ENCODE assay signal across 19 cellular contexts in the genomic region with DNA sequence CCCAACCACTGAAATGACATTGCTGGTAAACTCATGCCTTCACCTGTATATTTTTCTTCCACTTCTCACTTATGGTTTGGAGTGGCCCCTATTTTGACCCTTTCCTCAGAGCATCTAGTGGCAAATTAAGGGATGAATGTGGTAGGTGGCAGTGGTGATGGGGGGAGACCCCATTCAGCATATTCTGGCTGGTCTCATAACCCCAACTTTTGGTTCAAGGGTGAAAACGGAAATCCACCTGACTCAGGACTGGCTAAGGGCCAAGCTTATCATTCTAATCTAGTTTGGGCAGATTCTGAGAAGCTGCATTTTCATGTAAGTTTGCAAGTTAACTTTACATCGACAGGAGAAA. TPM values are rescaled to one million over a fixed set of nuclear protein-coding genes. Genes with fewer than 3 reads are reported as not detected.
DNase-seq lines count a peak whose midpoint lies in the region; ATAC-seq, FAIRE-seq and TF ChIP-seq lines count a peak whose summit lies in the region.
"Had no signal": no experiment of that assay in that cellular context is flagged by ENCODE, and none has a peak within 500 bp of the region (broad histone marks: within the 10 kb centered on the region; RNA-seq: fewer than 3 reads in every experiment).

No MANE protein-coding gene starts in this region.

- H3K4me1 ChIP-seq in small intestine (ENCODE audit: control insufficient read depth in 2 of 2, insufficient read depth in 1 of 2, low read depth in 1 of 2, low read length in 1 of 2) (no peaks in the 10 kb centered on the region), tibial artery (no peaks in the 10 kb centered on the region)
- H3K4me1 ChIP-seq: BE2C, colonic mucosa, foreskin keratinocyte, pancreas had no signal

- H3K4me3 ChIP-seq in epithelial cell of esophagus (ENCODE audit: low read length) (no peak overlapping the region), small intestine (ENCODE audit: low read depth in 1 of 2, low read length in 2 of 2) (no peak overlapping the region), tibial artery (no peak overlapping the region)
- H3K4me3 ChIP-seq: colonic mucosa, pancreas, thoracic aorta had no signal

- TF ChIP-seq POLR2A in GM12892 (IDR thresholded peaks at IDR 0.05; ENCODE audit: low read depth, low read length) = no peak

- no peaks in the 10 kb centered on the region for H3K9me3 ChIP-seq in small intestine (ENCODE audit: control insufficient read depth, low read depth)
- no peaks in the 10 kb centered on the region for H3K9me3 ChIP-seq in tibial artery
- H3K9me3 ChIP-seq: BE2C, colonic mucosa, pancreas, thoracic aorta had no signal

- peak overlapping the region; percentile 89 for H3K27ac Mint-ChIP-seq in Calu3 (ENCODE audit: unreplicated experiment)
- H3K27ac Mint-ChIP-seq: natural killer cell had no signal

- 22 to 51% (median 31%) methylated on average over 2 of the region's 2 CpGs for WGBS in small intestine, 3 donors

- CTCF ChIA-PET in Calu3 (lab: Charles Lee) = interaction anchor here (0.6 to 1.1 kb wide), 3 partner anchors 15 to 1715 kb away, joined by 3 read pairs; no protein-coding TSS in a partner anchor

- ATAC-seq in HG03039 (IDR thresholded peaks at IDR 0.05; ENCODE audit: unreplicated experiment) = no peak
- ATAC-seq: foreskin keratinocyte, natural killer cell, Panc1 had no signal

- no peaks in the 10 kb centered on the region for H3K27me3 Mint-ChIP-seq in Calu3 (ENCODE audit: unreplicated experiment)

- H3K36me3 Mint-ChIP-seq in Calu3 (ENCODE audit: insufficient read depth, unreplicated experiment) = no peaks in the 10 kb centered on the region
- H3K36me3 Mint-ChIP-seq: natural killer cell had no signal

- no peaks in the 10 kb centered on the region for H3K27me3 ChIP-seq in small intestine (ENCODE audit: control insufficient read depth in 2 of 2, insufficient read depth in 2 of 2, low read length in 2 of 2)
- H3K27me3 ChIP-seq in tibial artery = no peaks in the 10 kb centered on the region
- H3K27me3 ChIP-seq: BE2C, colonic mucosa, foreskin keratinocyte, pancreas had no signal

- H3K9me3 Mint-ChIP-seq in Calu3 (ENCODE audit: low read depth, unreplicated experiment) = no peaks in the 10 kb centered on the region
- H3K9me3 Mint-ChIP-seq: natural killer cell had no signal

- H3K27ac ChIP-seq in small intestine (ENCODE audit: low read depth in 1 of 2, low read length in 1 of 2) = no peak overlapping the region
- H3K27ac ChIP-seq in tibial artery = no peak overlapping the region
- H3K27ac ChIP-seq: colonic mucosa, foreskin keratinocyte, pancreas, thoracic aorta had no signal

- TF ChIP-seq CTCF in Calu3 (IDR thresholded peaks at IDR 0.05; ENCODE audit: unreplicated experiment) (no peak), epithelial cell of esophagus (IDR thresholded peaks at IDR 0.05; ENCODE audit: insufficient read depth, low read depth, low read length, missing control alignments) (no peak), tibial artery (IDR thresholded peaks at IDR 0.05) (no peak)

- H3K4me3 Mint-ChIP-seq in Calu3 (ENCODE audit: low read depth, unreplicated experiment) = peak overlapping the region; percentile 56
- H3K4me3 Mint-ChIP-seq: natural killer cell had no signal

- peak; percentile 11 for DNase-seq in Calu3
- no peak for DNase-seq in GM12892 (ENCODE audit: insufficient read length)
- DNase-seq in activated CD4-positive, alpha-beta T cell treated with anti-CD3 and anti-CD28 coated beads, Interleukin-2, amount 50 U/mL, for 48 hours = peak; percentile 46 to 61
- peak; percentile 27 for DNase-seq in epithelial cell of esophagus (ENCODE audit: low read depth)
- no peak for DNase-seq in small intestine
- DNase-seq in hypothalamus (lab: John Stamatoyannopoulos, UW) = no peak
- DNase-seq in tibial artery = no peak
- DNase-seq: BE2C, colonic mucosa, foreskin keratinocyte, kidney glomerular epithelial cell, mesenchymal stem cell, natural killer cell, pancreas had no signal

- FAIRE-seq in GM12892 (lab: Jason Lieb, UNC) (peak; percentile 14), small intestine (lab: Jason Lieb, UNC) (no peak)
- FAIRE-seq: pancreas had no signal

- H3K36me3 ChIP-seq in small intestine (ENCODE audit: control insufficient read depth in 2 of 2, insufficient read depth in 2 of 2, low read length in 2 of 2) = no peaks in the 10 kb centered on the region
- no peaks in the 10 kb centered on the region for H3K36me3 ChIP-seq in tibial artery
- H3K36me3 ChIP-seq: BE2C, colonic mucosa, pancreas, thoracic aorta had no signal

- intact Hi-C loops in Calu3 (cut with micrococcal nuclease; ENCODE audit: unreplicated experiment) (loop anchor here (5.0 kb wide), 1 partner anchor 75 kb away; the partner anchor contains the start of gene RBM47), tibial artery (cut with DNase I; ENCODE audit: low total_unique reads) (no loop called here)

- H3K4me1 Mint-ChIP-seq in Calu3 (ENCODE audit: low read depth, unreplicated experiment) = peaks cover 11% of the 10 kb centered on the region
- H3K4me1 Mint-ChIP-seq: natural killer cell had no signal

- no TSS peak for BruUV-seq in Calu3 (replicated peaks; lab: Mats Ljungman, UMichigan)

RNA-seq across cellular contexts. Expression of gene NSUN7, which starts 47.0 kb away (rescaled TPM):
- total RNA-seq in Calu3 (2022) = 7.7 and 8.6 TPM in 2 replicates
- not detected for polyA plus RNA-seq in GM12892 (2012; ENCODE audit: missing spikeins)
- 1 to 10 TPM; 1.1 to 5.5 (median 1.1) TPM for polyA plus RNA-seq in small intestine
- total RNA-seq: G401, LHCN-M2 had no signal

Comparison
In these comparisons a context has a peak if more than half of its experiments do, and no peak if none do; other contexts are left out.
1. DNase-seq: peak in Calu3 (single experiment), activated CD4-positive, alpha-beta T cell treated with anti-CD3 and anti-CD28 coated beads, Interleukin-2, amount 50 U/mL, for 48 hours (2 of 2) and epithelial cell of esophagus (single experiment); none in GM12892 (single experiment), small intestine (single experiment), hypothalamus (0 of 51) and tibial artery (0 of 2).